Comparison of ENCODE assay signal across 1 cellular context in genomic region chr16:81095953-81096714, GRCh38.
A peak's percentile ranks its signal among the peaks of the same experiment; 100 is the strongest.
TF ChIP-seq lines count a peak whose summit lies in the region.

GCSH (minus strand) TSS chr16:81096395; CDS start chr16:81096278, 117 bp downstream.

TF ChIP-seq in HEK293, 187 proteins besides CTCF, POLR2A, EP300 and RAD21 (continued from another document):
- TF ChIP-seq ZBTB26 (tag by site-specific recombination; optimal IDR thresholded peaks at IDR 0.05): peak; percentile 80
- TF ChIP-seq ZNF366 (tag by site-specific recombination; conservative IDR thresholded peaks at IDR 0.05): no peak
- no peak for TF ChIP-seq ZNF560 (tag by site-specific recombination; IDR thresholded peaks at IDR 0.05; ENCODE audit: borderline replicate concordance)
- TF ChIP-seq KLF10 (tag by site-specific recombination; IDR thresholded peaks at IDR 0.05): peak; percentile 63; the same call in 1 of the 2 replicates
- TF ChIP-seq ZSCAN30 (tag by site-specific recombination; IDR thresholded peaks at IDR 0.05): peak; percentile 82
- TF ChIP-seq PATZ1 (tag by site-specific recombination; IDR thresholded peaks at IDR 0.05): peak; percentile 58; the same call in 1 of the 2 replicates
- no peak for TF ChIP-seq ZNF214 (tag by site-specific recombination; IDR thresholded peaks at IDR 0.05; ENCODE audit: borderline replicate concordance)
- TF ChIP-seq KLF16 (tag by site-specific recombination; IDR thresholded peaks at IDR 0.05): peak; percentile 42; the same call in 1 of the 2 replicates
- peak; percentile 53 for TF ChIP-seq ZNF660 (tag by site-specific recombination; IDR thresholded peaks at IDR 0.05)
- peak; percentile 41; the same call in 1 of the 2 replicates for TF ChIP-seq ZNF76 (tag by site-specific recombination; IDR thresholded peaks at IDR 0.05; ENCODE audit: borderline replicate concordance, low read depth)
- TF ChIP-seq ZNF302 (tag by site-specific recombination; IDR thresholded peaks at IDR 0.05; ENCODE audit: low read depth): no peak
- no peak for TF ChIP-seq ZNF571 (tag by site-specific recombination; IDR thresholded peaks at IDR 0.05)
- TF ChIP-seq ZNF148 (tag by site-specific recombination; IDR thresholded peaks at IDR 0.05; ENCODE audit: borderline replicate concordance): no peak
- peak; percentile 70 for TF ChIP-seq ZNF398 (tag by site-specific recombination; IDR thresholded peaks at IDR 0.05)
- TF ChIP-seq ZNF174 (tag by site-specific recombination; IDR thresholded peaks at IDR 0.05): peak; percentile 80; the same call in 1 of the 2 replicates
- no peak for TF ChIP-seq GFI1B (tag by site-specific recombination; IDR thresholded peaks at IDR 0.05)
- no peak for TF ChIP-seq ZBTB44 (tag by site-specific recombination; IDR thresholded peaks at IDR 0.05)
- TF ChIP-seq ZNF514 (tag by site-specific recombination; IDR thresholded peaks at IDR 0.05): no peak
- peak; percentile 99 for TF ChIP-seq SP2 (tag by site-specific recombination; IDR thresholded peaks at IDR 0.05)
- peak; percentile 90 for TF ChIP-seq ZNF692 (tag by site-specific recombination; IDR thresholded peaks at IDR 0.05)
- no peak for TF ChIP-seq ZNF785 (tag by site-specific recombination; IDR thresholded peaks at IDR 0.05)
- TF ChIP-seq ZNF544 (tag by site-specific recombination; IDR thresholded peaks at IDR 0.05): no peak
- TF ChIP-seq ZNF701 (tag by site-specific recombination; IDR thresholded peaks at IDR 0.05): no peak
- TF ChIP-seq ZNF23 (tag by site-specific recombination; IDR thresholded peaks at IDR 0.05; ENCODE audit: borderline replicate concordance): no peak
- no peak for TF ChIP-seq HIC1 (tag by site-specific recombination; IDR thresholded peaks at IDR 0.05)
- no peak for TF ChIP-seq ZNF510 (tag by site-specific recombination; IDR thresholded peaks at IDR 0.05; ENCODE audit: insufficient replicate concordance)
- TF ChIP-seq HOXA7 (CRISPR knock-in tag; IDR thresholded peaks at IDR 0.05; ENCODE audit: borderline replicate concordance): no peak
- TF ChIP-seq ZNF16 (tag by site-specific recombination; IDR thresholded peaks at IDR 0.05; ENCODE audit: low read depth): no peak
- TF ChIP-seq ZNF548 (tag by site-specific recombination; IDR thresholded peaks at IDR 0.05): no peak
- no peak for TF ChIP-seq ZNF2 (tag by site-specific recombination; IDR thresholded peaks at IDR 0.05)
- TF ChIP-seq GLI2 (tag by site-specific recombination; IDR thresholded peaks at IDR 0.05; ENCODE audit: borderline replicate concordance, low read depth): no peak
- peak; percentile 57; the same call in 1 of the 2 replicates for TF ChIP-seq ZBTB48 (tag by site-specific recombination; IDR thresholded peaks at IDR 0.05)
- TF ChIP-seq SCRT1 (tag by site-specific recombination; IDR thresholded peaks at IDR 0.05; ENCODE audit: borderline replicate concordance): no peak
- TF ChIP-seq ZNF521 (tag by site-specific recombination; IDR thresholded peaks at IDR 0.05): no peak
- TF ChIP-seq GLIS2 (tag by site-specific recombination; IDR thresholded peaks at IDR 0.05): peak; percentile 57; the same call in 1 of the 2 replicates
- no peak for TF ChIP-seq GLI4 (tag by site-specific recombination; IDR thresholded peaks at IDR 0.05)
- peak; percentile 89 for TF ChIP-seq ZBTB20 (tag by site-specific recombination; IDR thresholded peaks at IDR 0.05)
- no peak for TF ChIP-seq TSHZ1 (tag by site-specific recombination; IDR thresholded peaks at IDR 0.05; ENCODE audit: borderline replicate concordance)
- no peak for TF ChIP-seq ZNF211 (tag by site-specific recombination; IDR thresholded peaks at IDR 0.05; ENCODE audit: low read depth)
- TF ChIP-seq ZIC2 (tag by site-specific recombination; IDR thresholded peaks at IDR 0.05): peak; percentile 72
- peak; percentile 94 for TF ChIP-seq ZFHX2 (tag by site-specific recombination; conservative IDR thresholded peaks at IDR 0.05)
- no peak for TF ChIP-seq ZNF362 (tag by site-specific recombination; IDR thresholded peaks at IDR 0.05)
- TF ChIP-seq ZNF350 (tag by site-specific recombination; IDR thresholded peaks at IDR 0.05): peak; percentile 64; the same call in 1 of the 2 replicates
- no peak for TF ChIP-seq SP7 (tag by site-specific recombination; IDR thresholded peaks at IDR 0.05)
- TF ChIP-seq IKZF3 (tag by site-specific recombination; IDR thresholded peaks at IDR 0.05): 0 out of 2 replicates have a peak, but pooled peaks have one; percentile 24
- TF ChIP-seq OSR2 (tag by site-specific recombination; IDR thresholded peaks at IDR 0.05): 0 out of 2 replicates have a peak, but pooled peaks have one; percentile 9
- peak; percentile 26; the same call in 1 of the 2 replicates for TF ChIP-seq ZBTB8A (tag by site-specific recombination; IDR thresholded peaks at IDR 0.05)
- TF ChIP-seq ZNF837 (tag by site-specific recombination; IDR thresholded peaks at IDR 0.05): no peak
